In genomic region chr11:43797866-43798265, GRCh38 we compare ENCODE assay signal across 28 cellular contexts.
"Had no signal": no experiment of that assay in that cellular context is flagged by ENCODE, and none has a peak within 500 bp of the region (broad histone marks: within the 10 kb centered on the region; RNA-seq: fewer than 3 reads in every experiment).

No MANE protein-coding gene starts in this region.

- DNase-seq: activated CD4-positive, alpha-beta memory T cell treated with anti-CD3 and anti-CD28 coated beads, Interleukin-2, amount 10 ng/mL, durations not matched to agents 7 days and 5 days; activated CD4-positive, alpha-beta T cell treated with anti-CD3 and anti-CD28 coated beads for 1 hour; activated CD4-positive, alpha-beta T cell treated with anti-CD3 and anti-CD28 coated beads for 4 hours; activated CD4-positive, alpha-beta T cell treated with anti-CD3 and anti-CD28 coated beads, Interleukin-2, amount 10 ng/mL, durations not matched to agents 7 days and 5 days; activated CD4-positive, alpha-beta T cell treated with anti-CD3 and anti-CD28 coated beads, Interleukin-2, amount 50 U/mL, for 4 hours; activated effector memory CD4-positive, alpha-beta T cell treated with anti-CD3 and anti-CD28 coated beads, Interleukin-2, amount 50 U/mL, for 16 hours; activated naive CD4-positive, alpha-beta T cell treated with anti-CD3 and anti-CD28 coated beads for 36 hours; activated naive CD8-positive, alpha-beta T cell treated with anti-CD3 and anti-CD28 coated beads for 36 hours; activated naive CD8-positive, alpha-beta T cell treated with anti-CD3 and anti-CD28 coated beads, Interleukin-2, amount 50 U/mL, for 24 hours; activated T-cell treated with anti-CD3 and anti-CD28 coated beads, Interleukin-2, amount 50 U/mL, for 1 hour; activated T-cell treated with anti-CD3 and anti-CD28 coated beads, Interleukin-2, amount 50 U/mL, for 48 hours; adrenal gland; amygdala; aorta; body of pancreas; central memory CD4-positive, alpha-beta T cell; cerebellar nuclear complex; colonic mucosa; effector CD8-positive, alpha-beta T cell; esophagus squamous epithelium; foreskin melanocyte; head of caudate nucleus; T-helper 2 cell had no signal

- ATAC-seq: activated naive CD8-positive, alpha-beta T cell treated with anti-CD3 and anti-CD28 coated beads, Interleukin-2, amount 50 U/mL, for 24 hours; body of pancreas; gastroesophageal sphincter; WTC11 had no signal

- H3K9me3 ChIP-seq: adrenal gland, body of pancreas, breast epithelium, colonic mucosa, esophagus squamous epithelium, gastroesophageal sphincter had no signal

- H3K27ac ChIP-seq: adrenal gland, body of pancreas, breast epithelium, cardiac muscle cell, colonic mucosa, epithelial cell of prostate, esophagus squamous epithelium, gastroesophageal sphincter had no signal

- H3K27me3 ChIP-seq: adrenal gland, body of pancreas, breast epithelium, cardiac muscle cell, colonic mucosa, esophagus squamous epithelium, gastroesophageal sphincter had no signal

- H3K4me1 ChIP-seq: adrenal gland, body of pancreas, breast epithelium, colonic mucosa, esophagus squamous epithelium, gastroesophageal sphincter had no signal

- H3K36me3 ChIP-seq: adrenal gland, breast epithelium, colonic mucosa had no signal

- H3K4me3 ChIP-seq: adrenal gland, body of pancreas, breast epithelium, cardiac muscle cell, colonic mucosa, esophagus squamous epithelium, gastroesophageal sphincter had no signal
